Comparison of ENCODE assay signal across 11 cellular contexts in genomic region chr9:131674425-131675421, GRCh38.
DNase-seq lines count a peak whose midpoint lies in the region; ATAC-seq and TF ChIP-seq lines count a peak whose summit lies in the region.
"Had no signal": no experiment of that assay in that cellular context is flagged by ENCODE, and none has a peak within 500 bp of the region (broad histone marks: within the 10 kb centered on the region; RNA-seq: fewer than 3 reads in every experiment).

No MANE protein-coding gene starts in this region.

- no peaks in the 10 kb centered on the region for H4K20me1 ChIP-seq in PC-9 (ENCODE audit: insufficient read depth)

- H3K4me1 ChIP-seq in PC-9 (replicated peaks; ENCODE audit: insufficient read depth) (peaks cover 49% of the 10 kb centered on the region), right atrium auricular region (peaks cover 0 to 93% of the 10 kb centered on the region in 2 donors)

- peaks cover 37% of the 10 kb centered on the region for H3F3A ChIP-seq in PC-9 (ENCODE audit: insufficient read depth, low read depth)

- no peak for DNase-seq in GM12864 (ENCODE audit: low read depth)
- no peak for DNase-seq in PC-9
- peak; percentile 56 for DNase-seq in right atrium auricular region (ENCODE audit: low spot score)
- no peak for DNase-seq in EL
- DNase-seq in omental fat pad (ENCODE audit: low spot score), result no peak
- no peak for DNase-seq in NCI-H526 treated with DMSO at 0.1 percent for 48 hours (lab: John Stamatoyannopoulos, UW)
- no peak for DNase-seq in hepatic stellate cell (ENCODE audit: low spot score)
- DNase-seq: GDM1, NCI-H510A treated with DMSO at 0.1 percent for 48 hours had no signal

- no TSS peak for BruUV-seq in PC-9 (replicated peaks; lab: Mats Ljungman, UMichigan)

- no peaks in the 10 kb centered on the region for H3K9me2 ChIP-seq in PC-9 (ENCODE audit: insufficient read depth)

- CTCF ChIA-PET in PC-9 (lab: Charles Lee), result no interaction called here

- H3K4me3 ChIP-seq in GM12864 (ENCODE audit: low read depth, low read length), result peak overlapping the region; percentile 66
- no peak overlapping the region for H3K4me3 ChIP-seq in PC-9
- no peak overlapping the region for H3K4me3 ChIP-seq in right atrium auricular region
- H3K4me3 ChIP-seq in skin epidermis, result no peak overlapping the region

- TF ChIP-seq CTCF in GM12864 (IDR thresholded peaks at IDR 0.05; ENCODE audit: low read depth, low read length, missing control alignments), result no peak
- TF ChIP-seq CTCF in PC-9 (conservative IDR thresholded peaks at IDR 0.05), result no peak
- no peak for TF ChIP-seq CTCF in right atrium auricular region (IDR thresholded peaks at IDR 0.05)
- no peak for TF ChIP-seq CTCF in omental fat pad (IDR thresholded peaks at IDR 0.05)

- H3K36me3 ChIP-seq in PC-9 (ENCODE audit: low read depth), result no peaks in the 10 kb centered on the region
- H3K36me3 ChIP-seq in right atrium auricular region, result no peaks in the 10 kb centered on the region

- H3K4me2 ChIP-seq in PC-9, result peak overlapping the region; percentile 76; the same call in 1 of the 2 replicates

- no peak overlapping the region for H3K27ac ChIP-seq in PC-9
- peak overlapping the region; percentile 90 to 93 for H3K27ac ChIP-seq in right atrium auricular region
- H3K27ac ChIP-seq in skin epidermis, result peak overlapping the region in 13 of 21 experiments; percentile 1 to 94 (median 79)

- H2AFZ ChIP-seq in PC-9, result no peak overlapping the region

- intact Hi-C loops in PC-9 (cut with micrococcal nuclease; ENCODE audit: unreplicated experiment), result no loop called here

- ATAC-seq in omental fat pad (ENCODE audit: low FRiP score), result no peak
- ATAC-seq: WTC11 had no signal

- POLR2A ChIA-PET in PC-9 (lab: Charles Lee; ENCODE audit: unreplicated experiment), result no interaction called here

- peaks cover 24% of the 10 kb centered on the region for H3K79me2 ChIP-seq in PC-9 (ENCODE audit: low read depth)

- no peaks in the 10 kb centered on the region for H3K27me3 ChIP-seq in PC-9 (ENCODE audit: insufficient read depth, low read depth)
- no peaks in the 10 kb centered on the region for H3K27me3 ChIP-seq in right atrium auricular region

- H3K9me3 ChIP-seq in PC-9 (ENCODE audit: insufficient read depth, low read depth), result no peaks in the 10 kb centered on the region
- no peaks in the 10 kb centered on the region for H3K9me3 ChIP-seq in right atrium auricular region
